In the genomic region with DNA sequence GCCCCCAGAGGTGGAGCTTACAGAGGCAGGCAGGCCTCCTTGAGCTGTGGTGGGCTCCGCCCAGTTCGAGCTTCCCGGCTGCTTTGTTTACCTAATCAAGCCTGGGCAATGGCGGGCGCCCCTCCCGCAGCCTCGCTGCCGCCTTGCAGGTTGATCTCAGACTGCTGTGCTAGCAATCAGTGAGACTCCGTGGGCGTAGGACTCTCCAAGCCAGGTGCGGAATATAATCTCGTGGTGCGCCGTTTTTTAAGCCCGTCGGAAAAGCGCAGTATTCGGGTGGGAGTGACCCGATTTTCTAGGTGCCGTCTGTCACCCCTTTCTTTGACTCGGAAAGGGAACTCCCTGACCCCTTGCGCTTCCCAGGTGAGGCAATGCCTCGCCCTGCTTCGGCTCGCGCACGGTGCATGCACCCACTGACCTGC, we compare ENCODE assay signal across 8 cellular contexts. TPM values are rescaled to one million over a fixed set of nuclear protein-coding genes. Genes with fewer than 3 reads are reported as not detected.
DNase-seq lines count a peak whose midpoint lies in the region; ATAC-seq, FAIRE-seq and TF ChIP-seq lines count a peak whose summit lies in the region.
"Not testable (repeated sequence)": the region's sequence is repeated elsewhere in the genome, so short reads cannot be mapped to it uniquely, and the experiment has no call there.

No MANE protein-coding gene starts in this region.

- peak overlapping the region; percentile 62; the same call in 1 of the 2 replicates for H4K8ac ChIP-seq in H1 (ENCODE audit: extremely low read depth, insufficient read depth, low read length)

- 0 out of 2 replicates have a peak overlapping the region, but pooled peaks have one; percentile 78 for H2BK5ac ChIP-seq in H1 (ENCODE audit: low read depth, low read length)

- not testable (repeated sequence) for TF ChIP-seq RAD21 in H1 (IDR thresholded peaks at IDR 0.05 in 1 of 2, conservative IDR thresholded peaks at IDR 0.05 in 1 of 2; ENCODE audit: low read depth in 2 of 2, low read length in 2 of 2)

- CTCF ChIA-PET in BJ (lab: Yijun Ruan, JAX): not testable (repeated sequence)
- CTCF ChIA-PET in H1 (lab: Charles Lee; ENCODE audit: partially characterized antibody): interaction anchor here (0.8 to 1.8 kb wide), 7 partner anchors 10 to 389 kb away, joined by 3 to 6 read pairs (median 3); a partner anchor contains a TSS

- not testable (repeated sequence) for H3K27me3 Mint-ChIP-seq in neural progenitor cell (ENCODE audit: insufficient read depth, low read depth)

- H3K27ac Mint-ChIP-seq in activated naive CD4-positive, alpha-beta T cell treated with anti-CD3 and anti-CD28 coated beads, Interleukin-2, amount 50 U/mL, for 72 hours: not testable (repeated sequence)
- H3K27ac Mint-ChIP-seq in neural progenitor cell: peak overlapping the region; percentile 94

- not testable (repeated sequence) for TF ChIP-seq EP300 in H1 (IDR thresholded peaks at IDR 0.05; ENCODE audit: borderline replicate concordance in 1 of 2, low read depth in 2 of 2, low read length in 2 of 2)

- not testable (repeated sequence) for H2BK20ac ChIP-seq in H1 (ENCODE audit: low read length)

- ATAC-seq in activated naive CD4-positive, alpha-beta T cell treated with anti-CD3 and anti-CD28 coated beads, Interleukin-2, amount 50 U/mL, for 72 hours: not testable (repeated sequence)

- H2AK5ac ChIP-seq in H1 (ENCODE audit: low read depth, low read length): not testable (repeated sequence)

- H3K36me3 Mint-ChIP-seq in activated naive CD4-positive, alpha-beta T cell treated with anti-CD3 and anti-CD28 coated beads, Interleukin-2, amount 50 U/mL, for 72 hours; neural progenitor cell: not testable (repeated sequence)

- H3K79me1 ChIP-seq in H1 (ENCODE audit: low read depth, low read length): not testable (repeated sequence)

- H3K23me2 ChIP-seq in H1 (ENCODE audit: low read depth, low read length): not testable (repeated sequence)

- not testable (repeated sequence) for H3K23ac ChIP-seq in H1 (ENCODE audit: insufficient read length)

- H3K4ac ChIP-seq in H1 (replicated peaks; ENCODE audit: insufficient read length, low read depth, low read length): not testable (repeated sequence)

- 5% methylated on average over 18 of the region's 27 CpGs; no CpG with 5 or more reads in 1 of the 2 experiments for WGBS in H1 (ENCODE audit: extremely low coverage in 1 of 2, insufficient coverage in 1 of 2, insufficient read length in 1 of 2, insufficient replicate concordance in 2 of 2, low coverage in 1 of 2, low lambda C conversion rate in 2 of 2, missing lambda C conversion rate in 1 of 2), 2 experiments

- H3K27me3 ChIP-seq in BJ (ENCODE audit: control insufficient read depth, insufficient read depth, low read length); H1 (replicated peaks in 1 of 4; ENCODE audit: control insufficient read depth in 3 of 4, extremely low read depth in 1 of 4, insufficient read depth in 3 of 4, low read length in 3 of 4); neural progenitor cell: not testable (repeated sequence)
- peaks cover 20% of the 10 kb centered on the region for H3K27me3 ChIP-seq in MG63

- peak overlapping the region; percentile 31 for H3K4me3 ChIP-seq in BJ (ENCODE audit: low read depth, low read length)
- H3K4me3 ChIP-seq in MG63: peak overlapping the region; percentile 61
- H3K4me3 ChIP-seq in H1 (ENCODE audit: extremely low read depth in 1 of 4, insufficient read depth in 2 of 4, low read depth in 3 of 4, low read length in 4 of 4): peak overlapping the region; percentile 69 to 79 (median 71)
- H3K4me3 ChIP-seq in iPS-18c (ENCODE audit: insufficient read depth, low read depth, low read length): peak overlapping the region; percentile 64; the same call in 1 of the 2 replicates
- H3K4me3 ChIP-seq in neural progenitor cell: peak overlapping the region; percentile 70

- not testable (repeated sequence) for H3K56ac ChIP-seq in H1 (replicated peaks; ENCODE audit: insufficient read length, low read depth, low read length)

- H3K4me1 ChIP-seq in H1 (replicated peaks in 1 of 4; ENCODE audit: control insufficient read depth in 3 of 4, insufficient read depth in 4 of 4, low read length in 3 of 4) (peaks cover 0 to 16% (median 2%) of the 10 kb centered on the region in 4 experiments; a peak in 3 of 7 replicates), neural progenitor cell (peaks cover 42% of the 10 kb centered on the region)

- H3F3A ChIP-seq in neural progenitor cell (ENCODE audit: low read depth): peaks cover 21% of the 10 kb centered on the region

- H2BK12ac ChIP-seq in H1 (ENCODE audit: low read depth, low read length): not testable (repeated sequence)

- H3K18ac ChIP-seq in H1 (ENCODE audit: extremely low read depth, low read length): peak overlapping the region; percentile 71; the same call in 1 of the 2 replicates

- not testable (repeated sequence) for DNase-seq in BJ (ENCODE audit: low read depth); neural progenitor cell (ENCODE audit: low spot score)
- DNase-seq in MG63: peak; percentile 45
- peak; percentile 27 for DNase-seq in activated CD4-positive, alpha-beta T cell treated with anti-CD3 and anti-CD28 coated beads for 1 hour
- peak; percentile 10 to 60 for DNase-seq in activated naive CD4-positive, alpha-beta T cell treated with anti-CD3 and anti-CD28 coated beads, Interleukin-2, amount 50 U/mL, for 72 hours (ENCODE audit: low spot score in 2 of 2)
- DNase-seq in H1 (ENCODE audit: low read depth in 1 of 2, low spot score in 2 of 2): peak in 1 of 2 experiments; percentile 80
- peak; percentile 3 to 25 for DNase-seq in stimulated activated CD8-positive, alpha-beta memory T cell treated with anti-CD3 and anti-CD28 coated beads, Interleukin-7, amount 100 ng/mL, for 4 hours (ENCODE audit: low read depth in 2 of 2)

- not testable (repeated sequence) for TF ChIP-seq CTCF in BJ (IDR thresholded peaks at IDR 0.05; ENCODE audit: insufficient read depth, low read depth, low read length); H1 (IDR thresholded peaks at IDR 0.05; ENCODE audit: control extremely low read depth in 1 of 3, insufficient read depth in 1 of 3, low read depth in 1 of 3, low read length in 3 of 3); neural progenitor cell (IDR thresholded peaks at IDR 0.05)

- H3K27ac ChIP-seq in H1 (ENCODE audit: low read depth, low read length): peak overlapping the region; percentile 68; the same call in 1 of the 2 replicates
- H3K27ac ChIP-seq in neural progenitor cell: not testable (repeated sequence)

- H3K9me3 ChIP-seq in MG63; H1 (ENCODE audit: insufficient read depth in 2 of 2, low read depth in 1 of 2, low read length in 1 of 2); iPS-18c (ENCODE audit: control insufficient read depth, insufficient read depth, low read length); neural progenitor cell (ENCODE audit: low read depth): not testable (repeated sequence)

- H4K5ac ChIP-seq in H1 (ENCODE audit: insufficient read length, low read depth, low read length): not testable (repeated sequence)

- not testable (repeated sequence) for H2BK120ac ChIP-seq in H1 (replicated peaks; ENCODE audit: low read depth, low read length)

- H3K9ac ChIP-seq in H1 (replicated peaks in 1 of 4; ENCODE audit: extremely low read depth in 1 of 4, low read depth in 3 of 4, low read length in 3 of 4): peak overlapping the region; percentile 38 to 90 (median 85)
- peak overlapping the region; percentile 86 for H3K9ac ChIP-seq in neural progenitor cell

- H4K20me1 ChIP-seq in H1 (replicated peaks in 1 of 2; ENCODE audit: control insufficient read depth in 1 of 2, insufficient read depth in 2 of 2, low read length in 2 of 2): not testable (repeated sequence)
- H4K20me1 ChIP-seq in neural progenitor cell (ENCODE audit: low read depth): peaks cover 30% of the 10 kb centered on the region

- H3K79me2 ChIP-seq in H1 (ENCODE audit: control insufficient read depth in 1 of 2, insufficient read depth in 2 of 2, low read length in 2 of 2): peaks cover 6 to 47% of the 10 kb centered on the region in 2 experiments; a peak in 3 of 4 replicates
- H3K79me2 ChIP-seq in neural progenitor cell (ENCODE audit: low read depth): peaks cover 50% of the 10 kb centered on the region

- not testable (repeated sequence) for TF ChIP-seq POLR2A in H1 (IDR thresholded peaks at IDR 0.05; ENCODE audit: control extremely low read depth in 1 of 2, low read depth in 2 of 2, low read length in 2 of 2)

- H4K91ac ChIP-seq in H1 (replicated peaks; ENCODE audit: insufficient read length, low read length): not testable (repeated sequence)

- not testable (repeated sequence) for H3K14ac ChIP-seq in H1 (ENCODE audit: insufficient read length)

- H3K4me1 Mint-ChIP-seq in neural progenitor cell: not testable (repeated sequence)

- POLR2A ChIA-PET in BJ (lab: Charles Lee): not testable (repeated sequence)
- POLR2A ChIA-PET in H1 (lab: Charles Lee; ENCODE audit: partially characterized antibody): interaction anchor here (0.7 to 2.6 kb wide), 19 partner anchors 9 to 372 kb away, joined by 3 to 22 read pairs (median 6); a partner anchor contains a TSS

- H3K36me3 ChIP-seq in BJ (ENCODE audit: control insufficient read depth, insufficient read depth, low read length); MG63; H1 (ENCODE audit: control insufficient read depth in 2 of 4, insufficient read depth in 4 of 4, low read length in 3 of 4); neural progenitor cell: not testable (repeated sequence)

- H2AFZ ChIP-seq in H1 (ENCODE audit: low read length): not testable (repeated sequence)
- peak overlapping the region; percentile 67 for H2AFZ ChIP-seq in neural progenitor cell (replicated peaks)

- not testable (repeated sequence) for H3K9me3 Mint-ChIP-seq in activated naive CD4-positive, alpha-beta T cell treated with anti-CD3 and anti-CD28 coated beads, Interleukin-2, amount 50 U/mL, for 72 hours; neural progenitor cell

- not testable (repeated sequence) for FAIRE-seq in H1 (lab: Jason Lieb, UNC)

- H2BK15ac ChIP-seq in H1 (ENCODE audit: low read length): not testable (repeated sequence)

- peak overlapping the region; percentile 74 to 92 for H3K4me2 ChIP-seq in H1 (ENCODE audit: insufficient read depth in 1 of 2, low read depth in 2 of 2, low read length in 2 of 2)
- H3K4me2 ChIP-seq in neural progenitor cell: peak overlapping the region; percentile 94

- H3K4me3 Mint-ChIP-seq in neural progenitor cell: not testable (repeated sequence)

RNA-seq across cellular contexts. Expression of a gene that starts 25.8 kb away (rescaled TPM):
- polyA plus RNA-seq in BJ (2011; rRNA removed): 32.9 and 42.1 TPM in 2 replicates
- polyA minus RNA-seq in BJ (2011; rRNA and poly(A)+ RNA removed): 40.4 and 61.3 TPM in 2 replicates
- 82.1 and 95.4 TPM in 2 replicates for total RNA-seq in MG63 (2014; rRNA removed; shearing (Covaris generic); ENCODE audit: low replicate concordance)
- 10 to 100 TPM; 25.4 to 27.9 TPM for total RNA-seq in activated naive CD4-positive, alpha-beta T cell treated with anti-CD3 and anti-CD28 coated beads, Interleukin-2, amount 50 U/mL, for 72 hours
- 36.8 and 38.4 TPM in 2 replicates for total RNA-seq in H1 (2021; fragmentation: NEBNext Ultra II Directional; extraction: Animal tissue kit (Norgen Biotek cat#: 25700))
- 17.8 and 22.0 TPM in 2 replicates for polyA plus RNA-seq in H1 (2011; rRNA removed)
- 23.9 TPM for polyA plus RNA-seq in H1 (2011; cell fraction: cytosol; rRNA removed)
- 35.4 TPM for polyA plus RNA-seq in H1 (2011; cell fraction: nucleus; rRNA removed)
- polyA plus RNA-seq in H1 (2012, experiment 1 of 2): 22.5 to 30.2 TPM (median 25.6 TPM) in 4 replicates
- polyA plus RNA-seq in H1 (2012, experiment 2 of 2): 2.2 TPM
- 12.1 TPM for polyA plus RNA-seq in H1 (2013, experiment 1 of 2)
- 11.9 TPM for polyA plus RNA-seq in H1 (2013, experiment 2 of 2)
- 170 and 223 TPM in 2 replicates for polyA minus RNA-seq in H1 (2011; rRNA and poly(A)+ RNA removed)
- polyA minus RNA-seq in H1 (2011; cell fraction: cytosol; rRNA and poly(A)+ RNA removed): 33.1 TPM
- 211 TPM for polyA minus RNA-seq in H1 (2011; cell fraction: nucleus; rRNA and poly(A)+ RNA removed)
- total RNA-seq in neural progenitor cell (ENCODE audit: low replicate concordance): 92.9 and 146 TPM in 2 replicates

RNA-seq across cellular contexts. Expression of a gene that starts 36.0 kb away (rescaled TPM):
- 13.8 and 32.1 TPM in 2 replicates for polyA plus RNA-seq in BJ (2011; rRNA removed)
- 10.1 and 11.2 TPM in 2 replicates for polyA minus RNA-seq in BJ (2011; rRNA and poly(A)+ RNA removed)
- total RNA-seq in MG63 (2014; rRNA removed; shearing (Covaris generic); ENCODE audit: low replicate concordance): 50.7 and 69.9 TPM in 2 replicates
- 10 to 100 TPM; 43.6 to 54.6 TPM for total RNA-seq in activated naive CD4-positive, alpha-beta T cell treated with anti-CD3 and anti-CD28 coated beads, Interleukin-2, amount 50 U/mL, for 72 hours
- total RNA-seq in H1 (2021; fragmentation: NEBNext Ultra II Directional; extraction: Animal tissue kit (Norgen Biotek cat#: 25700)): 8.1 and 9.6 TPM in 2 replicates
- 3.0 and 5.9 TPM in 2 replicates for polyA plus RNA-seq in H1 (2011; rRNA removed)
- polyA plus RNA-seq in H1 (2011; cell fraction: cytosol; rRNA removed): 6.0 TPM
- 3.9 TPM for polyA plus RNA-seq in H1 (2011; cell fraction: nucleus; rRNA removed)
- polyA plus RNA-seq in H1 (2012, experiment 1 of 2): 6.1 to 11.4 TPM (median 9.6 TPM) in 4 replicates
- 1.2 TPM for polyA plus RNA-seq in H1 (2012, experiment 2 of 2)
- 4.7 TPM for polyA plus RNA-seq in H1 (2013, experiment 1 of 2)
- 4.3 TPM for polyA plus RNA-seq in H1 (2013, experiment 2 of 2)
- 13.2 and 14.0 TPM in 2 replicates for polyA minus RNA-seq in H1 (2011; rRNA and poly(A)+ RNA removed)
- 6.3 TPM for polyA minus RNA-seq in H1 (2011; cell fraction: cytosol; rRNA and poly(A)+ RNA removed)
- 12.1 TPM for polyA minus RNA-seq in H1 (2011; cell fraction: nucleus; rRNA and poly(A)+ RNA removed)
- total RNA-seq in neural progenitor cell (ENCODE audit: low replicate concordance): 23.8 and 39.1 TPM in 2 replicates
